Comparison of ENCODE assay signal across 1 cellular context in the genomic region with DNA sequence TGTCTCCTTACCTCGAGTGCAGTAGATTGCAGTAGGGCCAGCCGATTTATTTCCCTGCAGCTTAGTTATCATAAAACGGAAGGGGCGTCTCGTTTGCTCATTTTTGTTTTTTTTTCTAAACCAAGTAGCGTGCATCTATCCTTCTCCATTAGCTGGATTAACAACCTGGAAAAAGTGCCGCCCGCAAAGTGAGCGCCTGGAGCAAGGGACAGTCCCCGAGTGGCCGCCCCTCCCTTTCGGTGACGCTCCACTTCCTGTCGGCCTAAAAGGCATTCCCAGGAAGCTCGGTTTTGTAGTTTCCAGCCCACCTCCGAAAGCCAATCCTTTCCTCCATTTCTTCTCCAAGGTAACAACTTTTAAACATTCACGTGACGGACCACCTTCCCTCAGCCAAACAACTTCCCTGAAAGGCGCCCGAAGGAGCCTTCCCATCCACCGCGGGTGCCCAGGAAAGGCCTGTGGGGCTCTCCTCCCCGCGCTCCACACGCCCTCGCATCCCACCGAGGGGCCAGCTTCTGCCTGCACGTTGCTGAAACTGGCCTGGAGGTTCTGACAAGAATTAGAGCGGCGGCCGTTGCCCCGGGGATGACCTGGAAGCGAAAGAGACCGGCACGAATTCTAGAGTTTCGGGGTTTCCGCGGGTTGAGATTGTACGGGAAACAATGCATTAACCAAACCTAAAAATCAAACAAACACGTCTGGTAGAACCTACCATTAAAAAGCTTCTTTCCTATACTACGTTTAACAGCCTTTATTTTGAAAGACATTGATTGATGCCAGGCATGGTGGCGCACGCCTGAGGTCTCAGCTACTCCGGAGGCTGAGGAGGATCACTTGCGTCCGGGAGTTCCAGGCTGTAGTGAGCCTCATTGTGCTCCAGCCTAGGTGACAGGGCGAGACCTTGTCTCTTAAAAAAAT.
TF ChIP-seq lines count a peak whose summit lies in the region.

A gene with protein sequence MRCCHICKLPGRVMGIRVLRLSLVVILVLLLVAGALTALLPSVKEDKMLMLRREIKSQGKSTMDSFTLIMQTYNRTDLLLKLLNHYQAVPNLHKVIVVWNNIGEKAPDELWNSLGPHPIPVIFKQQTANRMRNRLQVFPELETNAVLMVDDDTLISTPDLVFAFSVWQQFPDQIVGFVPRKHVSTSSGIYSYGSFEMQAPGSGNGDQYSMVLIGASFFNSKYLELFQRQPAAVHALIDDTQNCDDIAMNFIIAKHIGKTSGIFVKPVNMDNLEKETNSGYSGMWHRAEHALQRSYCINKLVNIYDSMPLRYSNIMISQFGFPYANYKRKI (minus strand): TSS at position 221 of the 918 bp plus-strand sequence. CDS start 6,085 bp downstream, outside the sequence.

TF ChIP-seq in GM12878, 131 proteins besides CTCF, POLR2A, EP300 and RAD21 (continued from another document and continues in another):
- TF ChIP-seq, protein P1, sequence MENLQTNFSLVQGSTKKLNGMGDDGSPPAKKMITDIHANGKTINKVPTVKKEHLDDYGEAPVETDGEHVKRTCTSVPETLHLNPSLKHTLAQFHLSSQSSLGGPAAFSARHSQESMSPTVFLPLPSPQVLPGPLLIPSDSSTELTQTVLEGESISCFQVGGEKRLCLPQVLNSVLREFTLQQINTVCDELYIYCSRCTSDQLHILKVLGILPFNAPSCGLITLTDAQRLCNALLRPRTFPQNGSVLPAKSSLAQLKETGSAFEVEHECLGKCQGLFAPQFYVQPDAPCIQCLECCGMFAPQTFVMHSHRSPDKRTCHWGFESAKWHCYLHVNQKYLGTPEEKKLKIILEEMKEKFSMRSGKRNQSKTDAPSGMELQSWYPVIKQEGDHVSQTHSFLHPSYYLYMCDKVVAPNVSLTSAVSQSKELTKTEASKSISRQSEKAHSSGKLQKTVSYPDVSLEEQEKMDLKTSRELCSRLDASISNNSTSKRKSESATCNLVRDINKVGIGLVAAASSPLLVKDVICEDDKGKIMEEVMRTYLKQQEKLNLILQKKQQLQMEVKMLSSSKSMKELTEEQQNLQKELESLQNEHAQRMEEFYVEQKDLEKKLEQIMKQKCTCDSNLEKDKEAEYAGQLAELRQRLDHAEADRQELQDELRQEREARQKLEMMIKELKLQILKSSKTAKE (IDR thresholded peaks at IDR 0.05; ENCODE audit: low read depth, poor library complexity, severe bottlenecking) = peak; percentile 3
- TF ChIP-seq NBN (IDR thresholded peaks at IDR 0.05) = 0 out of 2 replicates have a peak, but pooled peaks have one; percentile 58
- TF ChIP-seq CHD4 (IDR thresholded peaks at IDR 0.05) = no peak
- no peak for TF ChIP-seq CHD2 (IDR thresholded peaks at IDR 0.05; ENCODE audit: borderline replicate concordance, low read depth, low read length)
- TF ChIP-seq CHD1 (IDR thresholded peaks at IDR 0.05; ENCODE audit: low read depth, low read length) = no peak
- peak; percentile 51; the same call in 1 of the 2 replicates for TF ChIP-seq DPF2 (IDR thresholded peaks at IDR 0.05)
- peak; percentile 86 for TF ChIP-seq CREM (IDR thresholded peaks at IDR 0.05; ENCODE audit: low read depth)
- no peak for TF ChIP-seq SREBF1 (IDR thresholded peaks at IDR 0.05; ENCODE audit: low read length)
- no peak for TF ChIP-seq ESRRA (IDR thresholded peaks at IDR 0.05; ENCODE audit: low read length)
- no peak; the same call in 1 of the 2 replicates for TF ChIP-seq RUNX3 (IDR thresholded peaks at IDR 0.05; ENCODE audit: low read length)
- TF ChIP-seq TARDBP (IDR thresholded peaks at IDR 0.05; ENCODE audit: borderline replicate concordance) = no peak
- TF ChIP-seq RAD51 (IDR thresholded peaks at IDR 0.05) = 0 out of 2 replicates have a peak, but pooled peaks have one; percentile 13
- TF ChIP-seq, protein P2, sequence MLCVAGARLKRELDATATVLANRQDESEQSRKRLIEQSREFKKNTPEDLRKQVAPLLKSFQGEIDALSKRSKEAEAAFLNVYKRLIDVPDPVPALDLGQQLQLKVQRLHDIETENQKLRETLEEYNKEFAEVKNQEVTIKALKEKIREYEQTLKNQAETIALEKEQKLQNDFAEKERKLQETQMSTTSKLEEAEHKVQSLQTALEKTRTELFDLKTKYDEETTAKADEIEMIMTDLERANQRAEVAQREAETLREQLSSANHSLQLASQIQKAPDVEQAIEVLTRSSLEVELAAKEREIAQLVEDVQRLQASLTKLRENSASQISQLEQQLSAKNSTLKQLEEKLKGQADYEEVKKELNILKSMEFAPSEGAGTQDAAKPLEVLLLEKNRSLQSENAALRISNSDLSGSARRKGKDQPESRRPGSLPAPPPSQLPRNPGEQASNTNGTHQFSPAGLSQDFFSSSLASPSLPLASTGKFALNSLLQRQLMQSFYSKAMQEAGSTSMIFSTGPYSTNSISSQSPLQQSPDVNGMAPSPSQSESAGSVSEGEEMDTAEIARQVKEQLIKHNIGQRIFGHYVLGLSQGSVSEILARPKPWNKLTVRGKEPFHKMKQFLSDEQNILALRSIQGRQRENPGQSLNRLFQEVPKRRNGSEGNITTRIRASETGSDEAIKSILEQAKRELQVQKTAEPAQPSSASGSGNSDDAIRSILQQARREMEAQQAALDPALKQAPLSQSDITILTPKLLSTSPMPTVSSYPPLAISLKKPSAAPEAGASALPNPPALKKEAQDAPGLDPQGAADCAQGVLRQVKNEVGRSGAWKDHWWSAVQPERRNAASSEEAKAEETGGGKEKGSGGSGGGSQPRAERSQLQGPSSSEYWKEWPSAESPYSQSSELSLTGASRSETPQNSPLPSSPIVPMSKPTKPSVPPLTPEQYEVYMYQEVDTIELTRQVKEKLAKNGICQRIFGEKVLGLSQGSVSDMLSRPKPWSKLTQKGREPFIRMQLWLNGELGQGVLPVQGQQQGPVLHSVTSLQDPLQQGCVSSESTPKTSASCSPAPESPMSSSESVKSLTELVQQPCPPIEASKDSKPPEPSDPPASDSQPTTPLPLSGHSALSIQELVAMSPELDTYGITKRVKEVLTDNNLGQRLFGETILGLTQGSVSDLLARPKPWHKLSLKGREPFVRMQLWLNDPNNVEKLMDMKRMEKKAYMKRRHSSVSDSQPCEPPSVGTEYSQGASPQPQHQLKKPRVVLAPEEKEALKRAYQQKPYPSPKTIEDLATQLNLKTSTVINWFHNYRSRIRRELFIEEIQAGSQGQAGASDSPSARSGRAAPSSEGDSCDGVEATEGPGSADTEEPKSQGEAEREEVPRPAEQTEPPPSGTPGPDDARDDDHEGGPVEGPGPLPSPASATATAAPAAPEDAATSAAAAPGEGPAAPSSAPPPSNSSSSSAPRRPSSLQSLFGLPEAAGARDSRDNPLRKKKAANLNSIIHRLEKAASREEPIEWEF (IDR thresholded peaks at IDR 0.05; ENCODE audit: insufficient replicate concordance, low read depth, low read length) = no peak
- TF ChIP-seq, protein P3, sequence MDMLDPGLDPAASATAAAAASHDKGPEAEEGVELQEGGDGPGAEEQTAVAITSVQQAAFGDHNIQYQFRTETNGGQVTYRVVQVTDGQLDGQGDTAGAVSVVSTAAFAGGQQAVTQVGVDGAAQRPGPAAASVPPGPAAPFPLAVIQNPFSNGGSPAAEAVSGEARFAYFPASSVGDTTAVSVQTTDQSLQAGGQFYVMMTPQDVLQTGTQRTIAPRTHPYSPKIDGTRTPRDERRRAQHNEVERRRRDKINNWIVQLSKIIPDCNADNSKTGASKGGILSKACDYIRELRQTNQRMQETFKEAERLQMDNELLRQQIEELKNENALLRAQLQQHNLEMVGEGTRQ (IDR thresholded peaks at IDR 0.05; ENCODE audit: borderline replicate concordance, low read depth, low read length) = no peak
- TF ChIP-seq ZNF274 (IDR thresholded peaks at IDR 0.05; ENCODE audit: insufficient read depth, insufficient read length) = no peak
- TF ChIP-seq CREB1 (IDR thresholded peaks at IDR 0.05; ENCODE audit: low read depth) = peak; percentile 89
- TF ChIP-seq, protein P4, sequence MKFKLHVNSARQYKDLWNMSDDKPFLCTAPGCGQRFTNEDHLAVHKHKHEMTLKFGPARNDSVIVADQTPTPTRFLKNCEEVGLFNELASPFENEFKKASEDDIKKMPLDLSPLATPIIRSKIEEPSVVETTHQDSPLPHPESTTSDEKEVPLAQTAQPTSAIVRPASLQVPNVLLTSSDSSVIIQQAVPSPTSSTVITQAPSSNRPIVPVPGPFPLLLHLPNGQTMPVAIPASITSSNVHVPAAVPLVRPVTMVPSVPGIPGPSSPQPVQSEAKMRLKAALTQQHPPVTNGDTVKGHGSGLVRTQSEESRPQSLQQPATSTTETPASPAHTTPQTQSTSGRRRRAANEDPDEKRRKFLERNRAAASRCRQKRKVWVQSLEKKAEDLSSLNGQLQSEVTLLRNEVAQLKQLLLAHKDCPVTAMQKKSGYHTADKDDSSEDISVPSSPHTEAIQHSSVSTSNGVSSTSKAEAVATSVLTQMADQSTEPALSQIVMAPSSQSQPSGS (IDR thresholded peaks at IDR 0.05; ENCODE audit: low read length) = 0 out of 2 replicates have a peak, but pooled peaks have one; percentile 21
- no peak for TF ChIP-seq POLR2AphosphoS2 (IDR thresholded peaks at IDR 0.05; ENCODE audit: low read depth, low read length)
- no peak for TF ChIP-seq POLR2AphosphoS5 (IDR thresholded peaks at IDR 0.05; ENCODE audit: low read length)
- no peak for TF ChIP-seq SUZ12 (IDR thresholded peaks at IDR 0.05; ENCODE audit: unreplicated experiment)
- TF ChIP-seq SRF (IDR thresholded peaks at IDR 0.05; ENCODE audit: low read depth in 2 of 2, low read length in 2 of 2) = peak; percentile 81 to 97
- TF ChIP-seq HDGF (IDR thresholded peaks at IDR 0.05) = 0 out of 2 replicates have a peak, but pooled peaks have one; percentile 21
- no peak for TF ChIP-seq SMARCA5 (IDR thresholded peaks at IDR 0.05)
- TF ChIP-seq MYB (IDR thresholded peaks at IDR 0.05; ENCODE audit: borderline replicate concordance, low read depth, low read length) = no peak
- TF ChIP-seq MTA3 (IDR thresholded peaks at IDR 0.05; ENCODE audit: borderline replicate concordance, low read length) = peak; percentile 58; the same call in 1 of the 2 replicates
- TF ChIP-seq GATAD2B (conservative IDR thresholded peaks at IDR 0.05; ENCODE audit: low read depth) = peak; percentile 52; the same call in 1 of the 2 replicates
- TF ChIP-seq CBX3 (IDR thresholded peaks at IDR 0.05; ENCODE audit: borderline replicate concordance, low read depth) = no peak
- TF ChIP-seq HCFC1 (IDR thresholded peaks at IDR 0.05; ENCODE audit: low read length) = peak; percentile 44; the same call in 1 of the 2 replicates
- no peak for TF ChIP-seq ZBED1 (IDR thresholded peaks at IDR 0.05; ENCODE audit: borderline replicate concordance)
- peak; percentile 85 for TF ChIP-seq SIN3A (IDR thresholded peaks at IDR 0.05; ENCODE audit: low read depth, low read length)
- TF ChIP-seq MEF2A (IDR thresholded peaks at IDR 0.05; ENCODE audit: insufficient read depth, low read depth, low read length) = no peak
- TF ChIP-seq, protein P5, sequence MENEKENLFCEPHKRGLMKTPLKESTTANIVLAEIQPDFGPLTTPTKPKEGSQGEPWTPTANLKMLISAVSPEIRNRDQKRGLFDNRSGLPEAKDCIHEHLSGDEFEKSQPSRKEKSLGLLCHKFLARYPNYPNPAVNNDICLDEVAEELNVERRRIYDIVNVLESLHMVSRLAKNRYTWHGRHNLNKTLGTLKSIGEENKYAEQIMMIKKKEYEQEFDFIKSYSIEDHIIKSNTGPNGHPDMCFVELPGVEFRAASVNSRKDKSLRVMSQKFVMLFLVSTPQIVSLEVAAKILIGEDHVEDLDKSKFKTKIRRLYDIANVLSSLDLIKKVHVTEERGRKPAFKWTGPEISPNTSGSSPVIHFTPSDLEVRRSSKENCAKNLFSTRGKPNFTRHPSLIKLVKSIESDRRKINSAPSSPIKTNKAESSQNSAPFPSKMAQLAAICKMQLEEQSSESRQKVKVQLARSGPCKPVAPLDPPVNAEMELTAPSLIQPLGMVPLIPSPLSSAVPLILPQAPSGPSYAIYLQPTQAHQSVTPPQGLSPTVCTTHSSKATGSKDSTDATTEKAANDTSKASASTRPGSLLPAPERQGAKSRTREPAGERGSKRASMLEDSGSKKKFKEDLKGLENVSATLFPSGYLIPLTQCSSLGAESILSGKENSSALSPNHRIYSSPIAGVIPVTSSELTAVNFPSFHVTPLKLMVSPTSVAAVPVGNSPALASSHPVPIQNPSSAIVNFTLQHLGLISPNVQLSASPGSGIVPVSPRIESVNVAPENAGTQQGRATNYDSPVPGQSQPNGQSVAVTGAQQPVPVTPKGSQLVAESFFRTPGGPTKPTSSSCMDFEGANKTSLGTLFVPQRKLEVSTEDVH (IDR thresholded peaks at IDR 0.05; ENCODE audit: low read depth, partially characterized antibody) = peak; percentile 14
- TF ChIP-seq, protein P6, sequence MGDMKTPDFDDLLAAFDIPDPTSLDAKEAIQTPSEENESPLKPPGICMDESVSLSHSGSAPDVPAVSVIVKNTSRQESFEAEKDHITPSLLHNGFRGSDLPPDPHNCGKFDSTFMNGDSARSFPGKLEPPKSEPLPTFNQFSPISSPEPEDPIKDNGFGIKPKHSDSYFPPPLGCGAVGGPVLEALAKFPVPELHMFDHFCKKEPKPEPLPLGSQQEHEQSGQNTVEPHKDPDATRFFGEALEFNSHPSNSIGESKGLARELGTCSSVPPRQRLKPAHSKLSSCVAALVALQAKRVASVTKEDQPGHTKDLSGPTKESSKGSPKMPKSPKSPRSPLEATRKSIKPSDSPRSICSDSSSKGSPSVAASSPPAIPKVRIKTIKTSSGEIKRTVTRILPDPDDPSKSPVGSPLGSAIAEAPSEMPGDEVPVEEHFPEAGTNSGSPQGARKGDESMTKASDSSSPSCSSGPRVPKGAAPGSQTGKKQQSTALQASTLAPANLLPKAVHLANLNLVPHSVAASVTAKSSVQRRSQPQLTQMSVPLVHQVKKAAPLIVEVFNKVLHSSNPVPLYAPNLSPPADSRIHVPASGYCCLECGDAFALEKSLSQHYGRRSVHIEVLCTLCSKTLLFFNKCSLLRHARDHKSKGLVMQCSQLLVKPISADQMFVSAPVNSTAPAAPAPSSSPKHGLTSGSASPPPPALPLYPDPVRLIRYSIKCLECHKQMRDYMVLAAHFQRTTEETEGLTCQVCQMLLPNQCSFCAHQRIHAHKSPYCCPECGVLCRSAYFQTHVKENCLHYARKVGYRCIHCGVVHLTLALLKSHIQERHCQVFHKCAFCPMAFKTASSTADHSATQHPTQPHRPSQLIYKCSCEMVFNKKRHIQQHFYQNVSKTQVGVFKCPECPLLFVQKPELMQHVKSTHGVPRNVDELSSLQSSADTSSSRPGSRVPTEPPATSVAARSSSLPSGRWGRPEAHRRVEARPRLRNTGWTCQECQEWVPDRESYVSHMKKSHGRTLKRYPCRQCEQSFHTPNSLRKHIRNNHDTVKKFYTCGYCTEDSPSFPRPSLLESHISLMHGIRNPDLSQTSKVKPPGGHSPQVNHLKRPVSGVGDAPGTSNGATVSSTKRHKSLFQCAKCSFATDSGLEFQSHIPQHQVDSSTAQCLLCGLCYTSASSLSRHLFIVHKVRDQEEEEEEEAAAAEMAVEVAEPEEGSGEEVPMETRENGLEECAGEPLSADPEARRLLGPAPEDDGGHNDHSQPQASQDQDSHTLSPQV (IDR thresholded peaks at IDR 0.05) = no peak
- TF ChIP-seq, protein P7, sequence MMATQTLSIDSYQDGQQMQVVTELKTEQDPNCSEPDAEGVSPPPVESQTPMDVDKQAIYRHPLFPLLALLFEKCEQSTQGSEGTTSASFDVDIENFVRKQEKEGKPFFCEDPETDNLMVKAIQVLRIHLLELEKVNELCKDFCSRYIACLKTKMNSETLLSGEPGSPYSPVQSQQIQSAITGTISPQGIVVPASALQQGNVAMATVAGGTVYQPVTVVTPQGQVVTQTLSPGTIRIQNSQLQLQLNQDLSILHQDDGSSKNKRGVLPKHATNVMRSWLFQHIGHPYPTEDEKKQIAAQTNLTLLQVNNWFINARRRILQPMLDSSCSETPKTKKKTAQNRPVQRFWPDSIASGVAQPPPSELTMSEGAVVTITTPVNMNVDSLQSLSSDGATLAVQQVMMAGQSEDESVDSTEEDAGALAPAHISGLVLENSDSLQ (IDR thresholded peaks at IDR 0.05) = peak; percentile 66
- no peak for TF ChIP-seq NR2F1 (conservative IDR thresholded peaks at IDR 0.05)
- no peak for TF ChIP-seq SP1 (IDR thresholded peaks at IDR 0.05; ENCODE audit: low read depth, low read length)
- TF ChIP-seq ETV6 (conservative IDR thresholded peaks at IDR 0.05 in 1 of 2, IDR thresholded peaks at IDR 0.05 in 1 of 2; ENCODE audit: borderline replicate concordance in 1 of 2, low read depth in 1 of 2) = no peak
- no peak for TF ChIP-seq IRF4 (IDR thresholded peaks at IDR 0.05; ENCODE audit: low read depth, low read length)
